1 cellular context compared by ENCODE assay signal in the genomic region with DNA sequence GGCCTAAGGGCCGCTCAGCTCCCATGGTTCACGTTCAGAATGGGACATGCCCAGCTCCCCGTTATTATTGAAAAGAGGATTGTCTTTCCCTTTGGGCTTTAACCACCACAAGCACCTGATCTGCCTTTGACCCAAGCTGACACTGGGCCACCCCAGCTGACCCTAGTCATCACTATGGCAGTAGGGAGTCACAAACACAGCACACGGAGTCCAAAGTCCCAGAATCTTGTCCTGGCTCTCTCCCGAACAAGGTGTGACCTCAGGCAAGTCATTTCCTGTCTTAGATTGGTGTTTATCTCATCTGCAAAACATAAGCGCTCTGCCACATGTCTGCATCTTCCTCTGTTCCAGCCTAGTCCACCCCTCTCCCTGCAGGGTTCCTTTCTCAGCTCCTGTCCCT.
TF ChIP-seq lines count a peak whose summit lies in the region.

No MANE protein-coding gene starts in this region.

TF ChIP-seq in H1, 55 proteins besides CTCF, POLR2A, EP300 and RAD21:
- TF ChIP-seq, protein P1, sequence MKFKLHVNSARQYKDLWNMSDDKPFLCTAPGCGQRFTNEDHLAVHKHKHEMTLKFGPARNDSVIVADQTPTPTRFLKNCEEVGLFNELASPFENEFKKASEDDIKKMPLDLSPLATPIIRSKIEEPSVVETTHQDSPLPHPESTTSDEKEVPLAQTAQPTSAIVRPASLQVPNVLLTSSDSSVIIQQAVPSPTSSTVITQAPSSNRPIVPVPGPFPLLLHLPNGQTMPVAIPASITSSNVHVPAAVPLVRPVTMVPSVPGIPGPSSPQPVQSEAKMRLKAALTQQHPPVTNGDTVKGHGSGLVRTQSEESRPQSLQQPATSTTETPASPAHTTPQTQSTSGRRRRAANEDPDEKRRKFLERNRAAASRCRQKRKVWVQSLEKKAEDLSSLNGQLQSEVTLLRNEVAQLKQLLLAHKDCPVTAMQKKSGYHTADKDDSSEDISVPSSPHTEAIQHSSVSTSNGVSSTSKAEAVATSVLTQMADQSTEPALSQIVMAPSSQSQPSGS (IDR thresholded peaks at IDR 0.05; ENCODE audit: low read length) = no peak
- TF ChIP-seq KDM4A (IDR thresholded peaks at IDR 0.05; ENCODE audit: low read depth, low read length, severe bottlenecking) (no peak), PHF8 (conservative IDR thresholded peaks at IDR 0.05; ENCODE audit: low read depth, low read length) (no peak), CHD2 (IDR thresholded peaks at IDR 0.05; ENCODE audit: low read length) (no peak), NANOG (IDR thresholded peaks at IDR 0.05; ENCODE audit: insufficient read depth, low read depth, low read length, poor library complexity, severe bottlenecking) (no peak), SRF (IDR thresholded peaks at IDR 0.05; ENCODE audit: low read depth, low read length) (no peak), TAF7 (optimal IDR thresholded peaks at IDR 0.05; ENCODE audit: borderline replicate concordance, low read depth, low read length) (no peak), FOSL1 (IDR thresholded peaks at IDR 0.05; ENCODE audit: insufficient read depth, low read depth, low read length) (no peak)
- TF ChIP-seq, protein P2, sequence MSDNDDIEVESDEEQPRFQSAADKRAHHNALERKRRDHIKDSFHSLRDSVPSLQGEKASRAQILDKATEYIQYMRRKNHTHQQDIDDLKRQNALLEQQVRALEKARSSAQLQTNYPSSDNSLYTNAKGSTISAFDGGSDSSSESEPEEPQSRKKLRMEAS (IDR thresholded peaks at IDR 0.05) = no peak
- TF ChIP-seq, protein P3, sequence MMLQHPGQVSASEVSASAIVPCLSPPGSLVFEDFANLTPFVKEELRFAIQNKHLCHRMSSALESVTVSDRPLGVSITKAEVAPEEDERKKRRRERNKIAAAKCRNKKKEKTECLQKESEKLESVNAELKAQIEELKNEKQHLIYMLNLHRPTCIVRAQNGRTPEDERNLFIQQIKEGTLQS (IDR thresholded peaks at IDR 0.05; ENCODE audit: insufficient read depth, low read depth, low read length) = no peak
TF ChIP-seq in H1: peak in this region for 0.
